In genomic region chr11:35235944-35236666, GRCh38 we compare ENCODE assay signal across 9 cellular contexts.
DNase-seq lines count a peak whose midpoint lies in the region; TF ChIP-seq lines count a peak whose summit lies in the region.
"Had no signal": no experiment of that assay in that cellular context is flagged by ENCODE, and none has a peak within 500 bp of the region (broad histone marks: within the 10 kb centered on the region; RNA-seq: fewer than 3 reads in every experiment).

No MANE protein-coding gene starts in this region.

- H3K27me3 Mint-ChIP-seq in activated CD4-positive, alpha-beta memory T cell treated with anti-CD3 and anti-CD28 coated beads, Interleukin-2, amount 10 ng/mL, durations not matched to agents 7 days and 5 days, result peaks cover 2% of the 10 kb centered on the region

- POLR2A ChIA-PET in activated CD4-positive, alpha-beta memory T cell treated with anti-CD3 and anti-CD28 coated beads, Interleukin-2, amount 10 ng/mL, durations not matched to agents 7 days and 5 days (lab: Charles Lee), result interaction anchor here (0.7 to 5.9 kb wide), 22 partner anchors 9 to 319 kb away, joined by 3 to 24 read pairs (median 6); partner anchors contain the start of gene CD44

- no peak overlapping the region for H3K27ac ChIP-seq in right atrium auricular region

- peak overlapping the region; percentile 85 for H3K27ac Mint-ChIP-seq in activated CD4-positive, alpha-beta memory T cell treated with anti-CD3 and anti-CD28 coated beads, Interleukin-2, amount 10 ng/mL, durations not matched to agents 7 days and 5 days

- no peaks in the 10 kb centered on the region for H3K9me3 ChIP-seq in right atrium auricular region

- peaks cover 52% of the 10 kb centered on the region for H3K36me3 Mint-ChIP-seq in activated CD4-positive, alpha-beta memory T cell treated with anti-CD3 and anti-CD28 coated beads, Interleukin-2, amount 10 ng/mL, durations not matched to agents 7 days and 5 days (ENCODE audit: low read depth)

- no peaks in the 10 kb centered on the region for H3K36me3 ChIP-seq in right atrium auricular region

- CTCF ChIA-PET in activated CD4-positive, alpha-beta memory T cell treated with anti-CD3 and anti-CD28 coated beads, Interleukin-2, amount 10 ng/mL, durations not matched to agents 7 days and 5 days (lab: Charles Lee), result interaction anchor here (0.8 to 2.8 kb wide), 13 partner anchors 10 to 311 kb away, joined by 3 to 17 read pairs (median 3); no protein-coding TSS in a partner anchor

- H3K4me1 ChIP-seq in right atrium auricular region, result no peaks in the 10 kb centered on the region

- H3K9me3 Mint-ChIP-seq in activated CD4-positive, alpha-beta memory T cell treated with anti-CD3 and anti-CD28 coated beads, Interleukin-2, amount 10 ng/mL, durations not matched to agents 7 days and 5 days, result peaks cover 21% of the 10 kb centered on the region

- peak overlapping the region; percentile 14 for H3K4me3 Mint-ChIP-seq in activated CD4-positive, alpha-beta memory T cell treated with anti-CD3 and anti-CD28 coated beads, Interleukin-2, amount 10 ng/mL, durations not matched to agents 7 days and 5 days

- DNase-seq in LNCaP clone FGC (ENCODE audit: low read depth) (peak; percentile 48), epithelial cell of esophagus (ENCODE audit: low read depth) (peak; percentile 88), right atrium auricular region (ENCODE audit: low spot score) (no peak), MV-4-11 (lab: John Stamatoyannopoulos, UW) (no peak), DMS79 treated with DMSO at 0.1 percent for 48 hours (lab: John Stamatoyannopoulos, UW) (no peak), UCSD-AML1 (lab: John Stamatoyannopoulos, UW; ENCODE audit: unreplicated experiment) (no peak)
- DNase-seq in activated CD4-positive, alpha-beta memory T cell treated with anti-CD3 and anti-CD28 coated beads, Interleukin-2, amount 10 ng/mL, durations not matched to agents 7 days and 5 days, result peak; percentile 83
- peak; percentile 19 to 20 for DNase-seq in stimulated activated CD8-positive, alpha-beta memory T cell treated with anti-CD3 and anti-CD28 coated beads, Interleukin-4, amount 100 ng/mL, for 4 hours (ENCODE audit: low read depth in 2 of 2, low spot score in 1 of 2)
- DNase-seq: amygdala had no signal

- TF ChIP-seq CTCF in LNCaP clone FGC (IDR thresholded peaks at IDR 0.05; ENCODE audit: control insufficient read depth, extremely low read depth, insufficient read depth) (no peak), epithelial cell of esophagus (IDR thresholded peaks at IDR 0.05; ENCODE audit: insufficient read depth, low read depth, low read length, missing control alignments) (no peak), right atrium auricular region (IDR thresholded peaks at IDR 0.05) (no peak)

- H3K27me3 ChIP-seq in right atrium auricular region, result no peaks in the 10 kb centered on the region

- H3K4me1 Mint-ChIP-seq in activated CD4-positive, alpha-beta memory T cell treated with anti-CD3 and anti-CD28 coated beads, Interleukin-2, amount 10 ng/mL, durations not matched to agents 7 days and 5 days, result peaks cover 66% of the 10 kb centered on the region

- H3K4me3 ChIP-seq in LNCaP clone FGC (ENCODE audit: low read depth, low read length) (no peak overlapping the region), epithelial cell of esophagus (ENCODE audit: low read length) (no peak overlapping the region), right atrium auricular region (no peak overlapping the region)

Comparison
In these comparisons a context has a peak if more than half of its experiments do, and no peak if none do; other contexts are left out.
1. DNase-seq: peak in LNCaP clone FGC (single experiment), activated CD4-positive, alpha-beta memory T cell treated with anti-CD3 and anti-CD28 coated beads, Interleukin-2, amount 10 ng/mL, durations not matched to agents 7 days and 5 days (single experiment), epithelial cell of esophagus (single experiment) and stimulated activated CD8-positive, alpha-beta memory T cell treated with anti-CD3 and anti-CD28 coated beads, Interleukin-4, amount 100 ng/mL, for 4 hours (2 of 2); none in right atrium auricular region (single experiment), MV-4-11 (single experiment), DMS79 treated with DMSO at 0.1 percent for 48 hours (single experiment) and UCSD-AML1 (single experiment).